1 cellular context compared by ENCODE assay signal in the genomic region with DNA sequence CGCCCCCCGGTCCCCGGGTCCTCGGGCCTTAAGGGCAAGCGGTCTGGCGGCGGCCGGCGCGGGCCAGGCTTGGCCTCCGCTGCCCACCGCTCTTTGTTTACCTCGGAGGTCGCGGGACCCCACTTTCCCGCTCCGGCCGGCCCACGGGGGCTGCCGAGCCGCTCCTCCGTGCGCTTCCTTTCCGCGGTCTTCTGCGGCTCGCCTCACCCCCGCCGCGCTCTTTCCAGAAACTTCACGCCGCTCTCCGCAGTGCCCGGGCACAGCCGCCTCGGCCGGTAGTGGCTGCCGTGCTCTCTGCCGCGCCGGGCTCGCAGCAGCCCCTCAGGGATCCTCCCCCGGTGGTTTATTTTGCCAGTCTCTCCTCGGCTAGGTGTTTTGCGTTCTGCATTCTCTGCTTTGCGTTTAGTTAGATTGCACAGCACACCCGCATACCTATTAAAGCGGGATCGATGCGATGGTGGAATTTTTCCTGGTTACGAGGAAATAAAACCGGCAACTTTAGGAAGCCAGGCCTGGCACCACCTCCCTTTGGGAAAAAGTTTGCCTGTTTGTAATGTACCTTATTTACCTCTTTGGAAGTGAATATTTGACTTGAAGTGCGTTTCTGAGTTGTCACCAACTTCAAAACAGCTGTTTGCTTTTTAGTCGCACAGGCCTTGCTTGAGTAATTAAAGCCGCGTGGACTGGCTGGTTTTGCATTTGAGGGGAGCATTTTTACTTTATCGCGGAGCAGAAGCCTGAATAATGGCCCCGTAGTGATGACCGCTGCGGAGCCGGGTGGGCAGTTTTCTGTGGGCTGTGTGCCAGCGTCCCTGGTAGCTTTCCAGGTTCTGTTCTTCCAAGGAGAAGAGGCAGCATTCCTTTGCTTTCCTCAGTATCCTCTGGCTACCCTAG.
TF ChIP-seq lines count a peak whose summit lies in the region.

No MANE protein-coding gene starts in this region.

TF ChIP-seq in H1, 55 proteins besides CTCF, POLR2A, EP300 and RAD21:
- TF ChIP-seq GTF2F1 (IDR thresholded peaks at IDR 0.05; ENCODE audit: borderline replicate concordance, low read depth, low read length) (no peak), SRF (IDR thresholded peaks at IDR 0.05; ENCODE audit: low read depth, low read length) (no peak), NANOG (IDR thresholded peaks at IDR 0.05; ENCODE audit: insufficient read depth, low read depth, low read length, poor library complexity, severe bottlenecking) (no peak), GABPA (IDR thresholded peaks at IDR 0.05; ENCODE audit: borderline replicate concordance, insufficient read depth, low read length) (no peak), BRCA1 (IDR thresholded peaks at IDR 0.05; ENCODE audit: low read depth, low read length) (no peak), USF2 (IDR thresholded peaks at IDR 0.05; ENCODE audit: low read length) (no peak), PHF8 (conservative IDR thresholded peaks at IDR 0.05; ENCODE audit: low read depth, low read length) (no peak; the same call in 1 of the 2 replicates), TEAD4 (IDR thresholded peaks at IDR 0.05; ENCODE audit: low read depth, low read length) (no peak), CBX5 (IDR thresholded peaks at IDR 0.05; ENCODE audit: low read depth, low read length) (no peak), EGR1 (IDR thresholded peaks at IDR 0.05; ENCODE audit: borderline replicate concordance, low read depth, low read length) (no peak), FOSL1 (IDR thresholded peaks at IDR 0.05; ENCODE audit: insufficient read depth, low read depth, low read length) (no peak), KDM4A (IDR thresholded peaks at IDR 0.05; ENCODE audit: low read depth, low read length, severe bottlenecking) (peak; percentile 39), RFX5 (IDR thresholded peaks at IDR 0.05; ENCODE audit: borderline replicate concordance, low read depth, low read length) (no peak), POLR2AphosphoS5 (IDR thresholded peaks at IDR 0.05; ENCODE audit: low read depth, low read length) (peak; percentile 40; the same call in 1 of the 2 replicates), SIN3A (conservative IDR thresholded peaks at IDR 0.05 in 1 of 2, IDR thresholded peaks at IDR 0.05 in 1 of 2; ENCODE audit: low read depth in 1 of 2, low read length in 2 of 2) (peak in 1 of 2 experiments; percentile 26; a peak in 1 of 4 replicates), TAF7 (optimal IDR thresholded peaks at IDR 0.05; ENCODE audit: borderline replicate concordance, low read depth, low read length) (no peak), KDM1A (IDR thresholded peaks at IDR 0.05; ENCODE audit: borderline replicate concordance, low read length) (no peak), SUZ12 (IDR thresholded peaks at IDR 0.05; ENCODE audit: low read length) (no peak), JUND (IDR thresholded peaks at IDR 0.05; ENCODE audit: low read length) (no peak), HDAC6 (IDR thresholded peaks at IDR 0.05; ENCODE audit: low read depth, low read length) (no peak), CHD7 (IDR thresholded peaks at IDR 0.05; ENCODE audit: insufficient replicate concordance, low read length) (no peak), SIX5 (IDR thresholded peaks at IDR 0.05; ENCODE audit: low read depth, low read length) (no peak), ZNF274 (IDR thresholded peaks at IDR 0.05; ENCODE audit: borderline replicate concordance, extremely low read depth, low read length) (no peak), CHD2 (IDR thresholded peaks at IDR 0.05; ENCODE audit: low read length) (no peak), TAF1 (IDR thresholded peaks at IDR 0.05; ENCODE audit: low read depth, low read length) (no peak), ASH2L (IDR thresholded peaks at IDR 0.05; ENCODE audit: low read length) (peak; percentile 32), HDAC2 (IDR thresholded peaks at IDR 0.05; ENCODE audit: borderline replicate concordance in 1 of 2, low read depth in 2 of 2, low read length in 2 of 2) (0 out of 4 replicates have a peak, but pooled peaks of 1 of the 2 experiments have one; percentile 48), BACH1 (IDR thresholded peaks at IDR 0.05; ENCODE audit: low read length) (no peak), SAP30 (IDR thresholded peaks at IDR 0.05; ENCODE audit: insufficient read depth, insufficient replicate concordance, low read length) (peak; percentile 71), SIRT6 (IDR thresholded peaks at IDR 0.05; ENCODE audit: low read length) (no peak), NRF1 (IDR thresholded peaks at IDR 0.05; ENCODE audit: low read depth, low read length) (no peak), SP2 (IDR thresholded peaks at IDR 0.05; ENCODE audit: low read length) (no peak), SP1 (IDR thresholded peaks at IDR 0.05; ENCODE audit: low read depth, low read length) (no peak)
- TF ChIP-seq, protein P1, sequence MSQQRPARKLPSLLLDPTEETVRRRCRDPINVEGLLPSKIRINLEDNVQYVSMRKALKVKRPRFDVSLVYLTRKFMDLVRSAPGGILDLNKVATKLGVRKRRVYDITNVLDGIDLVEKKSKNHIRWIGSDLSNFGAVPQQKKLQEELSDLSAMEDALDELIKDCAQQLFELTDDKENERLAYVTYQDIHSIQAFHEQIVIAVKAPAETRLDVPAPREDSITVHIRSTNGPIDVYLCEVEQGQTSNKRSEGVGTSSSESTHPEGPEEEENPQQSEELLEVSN (IDR thresholded peaks at IDR 0.05), result no peak
- TF ChIP-seq, protein P2, sequence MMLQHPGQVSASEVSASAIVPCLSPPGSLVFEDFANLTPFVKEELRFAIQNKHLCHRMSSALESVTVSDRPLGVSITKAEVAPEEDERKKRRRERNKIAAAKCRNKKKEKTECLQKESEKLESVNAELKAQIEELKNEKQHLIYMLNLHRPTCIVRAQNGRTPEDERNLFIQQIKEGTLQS (IDR thresholded peaks at IDR 0.05; ENCODE audit: insufficient read depth, low read depth, low read length), result no peak
TF ChIP-seq in H1: peak in this region for 6.
